8 cellular contexts compared by ENCODE assay signal in the genomic region with DNA sequence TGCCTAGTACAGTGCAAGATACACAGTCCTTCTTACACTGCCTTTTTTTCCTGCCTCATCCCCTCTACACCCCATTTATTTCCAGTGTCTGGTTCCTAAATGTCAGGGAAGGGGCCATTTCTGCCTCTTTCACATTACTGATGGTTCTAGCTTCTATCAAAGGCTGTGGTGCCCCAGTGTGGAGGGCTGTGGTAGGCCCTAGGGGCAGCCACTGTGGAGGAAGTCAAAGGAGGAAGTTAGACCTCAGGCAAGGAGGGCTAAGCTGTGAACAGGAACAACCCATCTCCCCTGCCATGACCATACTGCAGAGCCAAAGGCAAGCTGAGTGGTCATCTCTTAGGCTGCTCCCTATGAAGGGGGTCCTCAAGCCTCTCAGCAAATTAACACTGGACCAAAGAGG.
DNase-seq lines count a peak whose midpoint lies in the region; ATAC-seq and TF ChIP-seq lines count a peak whose summit lies in the region.

No MANE protein-coding gene starts in this region.

- in situ Hi-C loops in GM13976 (cut with MboI; ENCODE audit: low sequenced_read_pairs, unreplicated experiment) = loop anchor here (10.0 kb wide), 1 partner anchor 122 kb away; no protein-coding TSS in a partner anchor

- TF ChIP-seq CTCF in GM13976 (IDR thresholded peaks at IDR 0.05; ENCODE audit: borderline replicate concordance, control extremely low read depth, extremely low read depth, insufficient read depth, missing control alignments) = peak; percentile 40

- ATAC-seq in HG02678 (IDR thresholded peaks at IDR 0.05; ENCODE audit: unreplicated experiment) (peak; percentile 66), HG02981 (IDR thresholded peaks at IDR 0.05; ENCODE audit: unreplicated experiment) (no peak)

- DNase-seq in GM13976 (ENCODE audit: low spot score) (peak; percentile 63), T follicular helper cell (ENCODE audit: low read depth) (peak; percentile 32), germinal center (ENCODE audit: low spot score) (peak; percentile 80), inferior parietal cortex (ENCODE audit: extremely low spot score) (no peak), NCI-H2107 treated with DMSO at 0.1 percent for 48 hours (lab: John Stamatoyannopoulos, UW; ENCODE audit: unreplicated experiment) (no peak), NCI-H446 (lab: John Stamatoyannopoulos, UW) (no peak)

Comparison
In these comparisons a context has a peak if more than half of its experiments do, and no peak if none do; other contexts are left out.
1. DNase-seq: peak in GM13976 (single experiment), T follicular helper cell (single experiment) and germinal center (single experiment); none in inferior parietal cortex (single experiment), NCI-H2107 treated with DMSO at 0.1 percent for 48 hours (single experiment) and NCI-H446 (0 of 2).